ENCODE assay signal across 8 cellular contexts in the genomic region with DNA sequence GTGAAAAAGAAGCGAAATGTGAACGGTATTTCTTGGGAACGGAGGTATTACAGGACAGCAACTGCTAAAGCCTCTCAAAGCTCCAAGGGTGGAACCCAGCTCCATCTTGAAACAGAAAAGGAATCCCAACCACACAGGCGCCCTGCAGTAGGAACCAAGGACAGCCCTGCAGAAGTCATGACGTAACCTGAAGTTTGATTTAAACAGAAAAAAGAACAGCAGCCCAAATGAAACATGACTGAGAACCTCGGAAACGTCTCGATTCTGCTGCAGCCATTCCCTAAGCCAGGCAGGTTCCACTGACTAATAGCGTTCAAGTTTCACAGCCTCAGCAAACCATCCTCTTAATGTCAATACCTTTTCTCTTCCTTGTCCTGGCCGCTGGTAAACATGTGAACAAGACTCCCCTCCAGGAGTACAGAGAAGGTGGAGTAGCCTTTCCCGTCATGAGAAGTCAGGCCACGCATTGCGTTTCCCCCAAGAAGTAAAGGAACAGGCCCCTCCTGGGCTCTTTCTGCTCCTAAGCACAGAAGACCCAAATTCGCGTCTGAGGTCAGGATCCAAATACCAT. TPM values are rescaled to one million over a fixed set of nuclear protein-coding genes. Genes with fewer than 3 reads are reported as not detected.
DNase-seq lines count a peak whose midpoint lies in the region; ATAC-seq and TF ChIP-seq lines count a peak whose summit lies in the region.

No MANE protein-coding gene starts in this region.

- peaks cover 29% of the 10 kb centered on the region for H4K20me1 ChIP-seq in Karpas-422 (ENCODE audit: insufficient read depth, low read depth, low read length)

- H3K4me1 ChIP-seq in Karpas-422 (ENCODE audit: low read length): peaks cover 21% of the 10 kb centered on the region

- H3K9me3 ChIP-seq in Karpas-422 (ENCODE audit: low read length): no peaks in the 10 kb centered on the region

- no peak overlapping the region for H2AFZ ChIP-seq in Karpas-422 (ENCODE audit: low read length)

- H3K4me3 ChIP-seq in AG09309 (ENCODE audit: control insufficient read depth, low read depth, low read length): peak overlapping the region; percentile 59
- peak overlapping the region; percentile 75 for H3K4me3 ChIP-seq in Karpas-422 (ENCODE audit: low read length)

- ATAC-seq in natural killer cell: no peak

- peaks cover 51% of the 10 kb centered on the region for H3K36me3 Mint-ChIP-seq in dendritic cell treated with granulocyte-macrophage colony-stimulating factor and Interleukin-4, amounts not matched to agents 40 ng/mL and 50 ng/mL, for 4 days (ENCODE audit: low read depth)
- H3K36me3 Mint-ChIP-seq in natural killer cell: no peaks in the 10 kb centered on the region

- intact Hi-C loops in dendritic cell treated with granulocyte-macrophage colony-stimulating factor and Interleukin-4, amounts not matched to agents 40 ng/mL and 50 ng/mL, for 4 days (cut with micrococcal nuclease): loop anchor here (5.0 kb wide), 1 partner anchor 172 kb away; no protein-coding TSS in a partner anchor
- intact Hi-C loops in natural killer cell (cut with micrococcal nuclease): no loop called here

- peaks cover 76% of the 10 kb centered on the region for H3K4me1 Mint-ChIP-seq in dendritic cell treated with granulocyte-macrophage colony-stimulating factor and Interleukin-4, amounts not matched to agents 40 ng/mL and 50 ng/mL, for 4 days (ENCODE audit: low read depth)
- peaks cover 31 to 32% of the 10 kb centered on the region in 2 donors for H3K4me1 Mint-ChIP-seq in natural killer cell

- H3K27me3 Mint-ChIP-seq in dendritic cell treated with granulocyte-macrophage colony-stimulating factor and Interleukin-4, amounts not matched to agents 40 ng/mL and 50 ng/mL, for 4 days: no peaks in the 10 kb centered on the region
- H3K27me3 Mint-ChIP-seq in natural killer cell (ENCODE audit: low read depth in 2 of 2): no peaks in the 10 kb centered on the region

- peak overlapping the region; percentile 94 for H3K27ac Mint-ChIP-seq in dendritic cell treated with granulocyte-macrophage colony-stimulating factor and Interleukin-4, amounts not matched to agents 40 ng/mL and 50 ng/mL, for 4 days
- H3K27ac Mint-ChIP-seq in natural killer cell: peak overlapping the region; percentile 23 to 90

- peak overlapping the region; percentile 95 for H3K4me2 ChIP-seq in Karpas-422 (ENCODE audit: low read depth, low read length, poor library complexity, severe bottlenecking)

- no peak for DNase-seq in AG09309 (ENCODE audit: low read depth)
- no peak for DNase-seq in Karpas-422
- no peak for DNase-seq in natural killer cell
- no peak for DNase-seq in effector CD8-positive, alpha-beta T cell (lab: John Stamatoyannopoulos, UW)
- no peak for DNase-seq in nucleus accumbens (lab: John Stamatoyannopoulos, UW)
- DNase-seq in HK-2 (ENCODE audit: unreplicated experiment): no peak
- DNase-seq in UCSD-AML1 (lab: John Stamatoyannopoulos, UW; ENCODE audit: unreplicated experiment): no peak

- peak overlapping the region; percentile 71 for H3K9ac ChIP-seq in Karpas-422 (ENCODE audit: low read length)

- peaks cover 92% of the 10 kb centered on the region for H3K79me2 ChIP-seq in Karpas-422 (ENCODE audit: low read length)

- no peaks in the 10 kb centered on the region for H3K27me3 ChIP-seq in Karpas-422 (ENCODE audit: low read length)

- H3K27ac ChIP-seq in Karpas-422 (ENCODE audit: low read length): no peak overlapping the region

- H3K4me3 Mint-ChIP-seq in dendritic cell treated with granulocyte-macrophage colony-stimulating factor and Interleukin-4, amounts not matched to agents 40 ng/mL and 50 ng/mL, for 4 days: peak overlapping the region; percentile 85
- H3K4me3 Mint-ChIP-seq in natural killer cell: peak overlapping the region; percentile 97

- no peaks in the 10 kb centered on the region for H3K9me3 Mint-ChIP-seq in dendritic cell treated with granulocyte-macrophage colony-stimulating factor and Interleukin-4, amounts not matched to agents 40 ng/mL and 50 ng/mL, for 4 days
- H3K9me3 Mint-ChIP-seq in natural killer cell: no peaks in the 10 kb centered on the region

- H3K9me2 ChIP-seq in Karpas-422 (replicated peaks; ENCODE audit: insufficient read depth, low read length): no peaks in the 10 kb centered on the region

- no peak for TF ChIP-seq CTCF in AG09309 (IDR thresholded peaks at IDR 0.05; ENCODE audit: control insufficient read depth, insufficient read depth, low read depth, low read length, missing control alignments)
- TF ChIP-seq CTCF in natural killer cell (IDR thresholded peaks at IDR 0.05): no peak

- peaks cover 3% of the 10 kb centered on the region; the same call in 1 of the 2 replicates for H3K36me3 ChIP-seq in Karpas-422 (ENCODE audit: insufficient read depth, low read length)

RNA-seq across cellular contexts. Expression of a gene that starts 20.1 kb away (rescaled TPM):
- 9.3 and 12.2 TPM in 2 replicates for total RNA-seq in Karpas-422 (2014; rRNA removed; shearing (Covaris generic); ENCODE audit: low replicate concordance)
- total RNA-seq in natural killer cell: 10 to 100 TPM; 52.9 to 57.7 (median 55.5) TPM
